ENCODE assay signal across 15 cellular contexts in the genomic region with DNA sequence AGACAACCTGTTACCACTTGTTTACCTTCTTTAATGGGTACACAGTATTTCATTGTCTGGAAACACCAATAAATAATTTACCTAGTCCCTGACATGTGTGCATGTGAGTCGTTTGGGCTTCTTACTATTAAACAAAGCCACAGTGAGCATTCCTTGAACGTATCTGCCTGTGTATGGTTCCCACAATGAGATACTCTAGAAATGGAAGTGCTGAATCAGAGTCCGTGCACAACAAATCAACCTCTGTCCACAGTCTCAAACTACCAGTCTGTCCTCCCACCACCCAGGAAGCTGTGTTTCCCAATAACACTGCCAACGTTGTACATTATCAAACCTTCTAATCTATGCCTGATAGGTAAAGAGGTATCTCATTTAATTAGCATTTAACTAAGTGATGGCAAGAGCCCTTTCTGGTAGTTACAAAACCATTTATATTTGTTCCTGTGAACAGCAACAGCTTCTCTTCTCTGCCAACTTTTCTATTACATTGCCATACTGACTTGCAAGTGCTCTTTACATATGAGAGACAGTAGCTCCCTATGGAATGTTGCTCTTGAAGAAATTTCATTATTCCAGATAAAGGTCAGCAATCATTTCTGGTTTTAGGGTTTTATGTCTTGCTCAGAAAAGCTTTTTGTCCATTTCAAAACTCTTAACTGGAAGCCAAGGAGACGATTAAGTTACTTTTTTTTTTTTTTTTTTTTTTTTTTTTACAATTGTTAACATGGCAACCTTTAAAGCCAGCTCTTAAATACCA. TPM values are rescaled to one million over a fixed set of nuclear protein-coding genes. Genes with fewer than 3 reads are reported as not detected.
DNase-seq lines count a peak whose midpoint lies in the region; ATAC-seq and TF ChIP-seq lines count a peak whose summit lies in the region.
"Had no signal": no experiment of that assay in that cellular context is flagged by ENCODE, and none has a peak within 500 bp of the region (broad histone marks: within the 10 kb centered on the region; RNA-seq: fewer than 3 reads in every experiment).

No MANE protein-coding gene starts in this region.

- TF ChIP-seq CTCF in Caco-2 (IDR thresholded peaks at IDR 0.05; ENCODE audit: insufficient read depth in 1 of 2, low read depth in 1 of 2, low read length in 1 of 2, severe bottlenecking in 1 of 2, unreplicated experiment in 1 of 2): no peak
- no peak for TF ChIP-seq CTCF in ascending aorta (IDR thresholded peaks at IDR 0.05)
- no peak for TF ChIP-seq CTCF in stomach (IDR thresholded peaks at IDR 0.05)

- 39 to 48% (median 45%) methylated on average over 5 of the region's 5 CpGs for WGBS in stomach, 5 donors

- TF ChIP-seq EP300 in stomach (IDR thresholded peaks at IDR 0.05): no peak

- H3K27me3 Mint-ChIP-seq in Caco-2 (ENCODE audit: insufficient read depth, unreplicated experiment): no peaks in the 10 kb centered on the region

- intact Hi-C loops in Caco-2 (cut with micrococcal nuclease; ENCODE audit: unreplicated experiment): no loop called here
- intact Hi-C loops in ascending aorta (cut with DNase I): no loop called here
- intact Hi-C loops in stomach (cut with DNase I; ENCODE audit: low total_unique reads): no loop called here

- H3K9me3 ChIP-seq in Caco-2: no peaks in the 10 kb centered on the region
- no peaks in the 10 kb centered on the region for H3K9me3 ChIP-seq in ascending aorta
- H3K9me3 ChIP-seq in stomach: no peaks in the 10 kb centered on the region
- H3K9me3 ChIP-seq: left lung had no signal

- POLR2A ChIA-PET in Caco-2 (lab: Charles Lee): interaction anchor here (0.7 to 2.0 kb wide), 2 partner anchors 15 to 363 kb away, joined by 7 to 14 read pairs; a partner anchor contains a TSS

- peaks cover 78% of the 10 kb centered on the region for H3K4me1 Mint-ChIP-seq in Caco-2 (ENCODE audit: low read depth, unreplicated experiment)
- H3K4me1 Mint-ChIP-seq: CD4-positive, alpha-beta memory T cell had no signal

- TF ChIP-seq POLR2A in stomach (IDR thresholded peaks at IDR 0.05): no peak

- H3K4me3 ChIP-seq in Caco-2 (ENCODE audit: low read depth, low read length) (no peak overlapping the region), ascending aorta (peak overlapping the region in 1 of 2 donors; percentile 2), stomach (no peak overlapping the region)
- H3K4me3 ChIP-seq: left lung had no signal

- H3K27ac ChIP-seq in ascending aorta (peak overlapping the region; percentile 93 to 100), stomach (peak overlapping the region in 4 of 5 donors; percentile 15 to 66 (median 32))

- peaks cover 100% of the 10 kb centered on the region for H3K36me3 Mint-ChIP-seq in Caco-2 (ENCODE audit: insufficient read depth, unreplicated experiment)

- H3K27ac Mint-ChIP-seq in Caco-2 (ENCODE audit: unreplicated experiment): peak overlapping the region; percentile 90
- H3K27ac Mint-ChIP-seq: CD4-positive, alpha-beta memory T cell had no signal

- no peak overlapping the region for H3K4me3 Mint-ChIP-seq in Caco-2 (ENCODE audit: unreplicated experiment)
- H3K4me3 Mint-ChIP-seq: CD4-positive, alpha-beta memory T cell had no signal

- H3K4me1 ChIP-seq in Caco-2 (peaks cover 68% of the 10 kb centered on the region), ascending aorta (peaks cover 31 to 94% of the 10 kb centered on the region in 2 donors), stomach (peaks cover 40 to 90% (median 63%) of the 10 kb centered on the region in 4 donors)

- no TSS peak for BruUV-seq in Caco-2 (replicated peaks; lab: Mats Ljungman, UMichigan)

- DNase-seq in Caco-2 (no peak), ascending aorta (ENCODE audit: low spot score in 2 of 2) (peak in 1 of 2 donors; percentile 57), kidney tubule cell (ENCODE audit: low spot score) (peak; percentile 73), stomach (no peak), amygdala (lab: John Stamatoyannopoulos, UW) (no peak), HUDEP-2 (lab: John Stamatoyannopoulos, UW; ENCODE audit: unreplicated experiment in 76 of 76) (no peak)
- DNase-seq in effector CD4-positive, alpha-beta T cell: no peak
- DNase-seq: activated CD4-positive, alpha-beta T cell treated with anti-CD3 and anti-CD28 coated beads for 48 hours; activated effector memory CD4-positive, alpha-beta T cell treated with Interleukin-2 at 50 U/mL for 16 hours; CD4-positive, alpha-beta memory T cell; DND-41; NCI-H1436; stimulated activated CD4-positive, alpha-beta T cell treated with anti-CD3 and anti-CD28 coated beads, Interleukin-4, amount 100 ng/mL, for 4 hours had no signal

- no peak for ATAC-seq in GM18519 (IDR thresholded peaks at IDR 0.05; ENCODE audit: low FRiP score, unreplicated experiment)

- CTCF ChIA-PET in Caco-2 (lab: Charles Lee): no interaction called here

- H3K27me3 ChIP-seq in Caco-2 (replicated peaks; ENCODE audit: control insufficient read depth, insufficient read depth, low read length) (no peaks in the 10 kb centered on the region), ascending aorta (no peaks in the 10 kb centered on the region), stomach (no peaks in the 10 kb centered on the region)
- H3K27me3 ChIP-seq: left lung had no signal

- H3K36me3 ChIP-seq in Caco-2 (ENCODE audit: control insufficient read depth, insufficient read depth, low read length) (peaks cover 8% of the 10 kb centered on the region), ascending aorta (peaks cover 28 to 86% of the 10 kb centered on the region in 2 donors), stomach (peaks cover 58 to 95% (median 84%) of the 10 kb centered on the region in 4 donors)

- no peaks in the 10 kb centered on the region for H3K9me3 Mint-ChIP-seq in Caco-2 (ENCODE audit: unreplicated experiment)

RNA-seq across cellular contexts. Expression of a gene that starts 14.7 kb away (rescaled TPM):
- total RNA-seq in Caco-2 (2022) (69.1 and 69.8 TPM in 2 replicates), ascending aorta (101 TPM), stomach (100 to 1,000 TPM in 1 of 5 donors, 10 to 100 TPM in 4; 54.8 to 133 (median 95.0) TPM)
- 10 to 100 TPM in 1 of 3 donors, 1 to 10 TPM in 2; 5.2 to 26.3 (median 7.5) TPM for polyA plus RNA-seq in stomach
